In genomic region chr6:137217801-137218472, GRCh38 we compare ENCODE assay signal across 1 cellular context.
TF ChIP-seq lines count a peak whose summit lies in the region.

No MANE protein-coding gene starts in this region.

TF ChIP-seq in GM12878, 131 proteins besides CTCF, POLR2A, EP300 and RAD21 (continued from another document):
- TF ChIP-seq IRF5 (IDR thresholded peaks at IDR 0.05; ENCODE audit: borderline replicate concordance): no peak
- 0 out of 2 replicates have a peak, but pooled peaks have one; percentile 55 for TF ChIP-seq ZBED1 (IDR thresholded peaks at IDR 0.05; ENCODE audit: borderline replicate concordance)
- peak; percentile 84 for TF ChIP-seq MLLT1 (IDR thresholded peaks at IDR 0.05)
- TF ChIP-seq SMC3 (IDR thresholded peaks at IDR 0.05; ENCODE audit: borderline replicate concordance, low read length): 0 out of 2 replicates have a peak, but pooled peaks have one; percentile 5
- peak; percentile 70 for TF ChIP-seq RUNX3 (IDR thresholded peaks at IDR 0.05; ENCODE audit: low read length)
- peak; percentile 6; the same call in 1 of the 2 replicates for TF ChIP-seq CBFB (IDR thresholded peaks at IDR 0.05; ENCODE audit: low read depth)
- TF ChIP-seq SPI1 (IDR thresholded peaks at IDR 0.05; ENCODE audit: borderline replicate concordance, insufficient read depth, low read depth, low read length): peak; percentile 70; the same call in 1 of the 2 replicates
- 0 out of 2 replicates have a peak, but pooled peaks have one; percentile 60 for TF ChIP-seq WRNIP1 (IDR thresholded peaks at IDR 0.05; ENCODE audit: borderline replicate concordance, low read depth, low read length)
- peak; percentile 47; the same call in 1 of the 2 replicates for TF ChIP-seq MXI1 (IDR thresholded peaks at IDR 0.05; ENCODE audit: low read depth, low read length)
- peak; percentile 60; the same call in 1 of the 2 replicates for TF ChIP-seq ZBTB4 (CRISPR knock-in tag; IDR thresholded peaks at IDR 0.05)
- no peak for TF ChIP-seq NFIC (IDR thresholded peaks at IDR 0.05; ENCODE audit: low read depth, low read length)
- no peak for TF ChIP-seq POLR2AphosphoS5 (IDR thresholded peaks at IDR 0.05; ENCODE audit: low read length)
TF ChIP-seq in GM12878: peak in this region for 12.
